22 cellular contexts compared by ENCODE assay signal in the genomic region with DNA sequence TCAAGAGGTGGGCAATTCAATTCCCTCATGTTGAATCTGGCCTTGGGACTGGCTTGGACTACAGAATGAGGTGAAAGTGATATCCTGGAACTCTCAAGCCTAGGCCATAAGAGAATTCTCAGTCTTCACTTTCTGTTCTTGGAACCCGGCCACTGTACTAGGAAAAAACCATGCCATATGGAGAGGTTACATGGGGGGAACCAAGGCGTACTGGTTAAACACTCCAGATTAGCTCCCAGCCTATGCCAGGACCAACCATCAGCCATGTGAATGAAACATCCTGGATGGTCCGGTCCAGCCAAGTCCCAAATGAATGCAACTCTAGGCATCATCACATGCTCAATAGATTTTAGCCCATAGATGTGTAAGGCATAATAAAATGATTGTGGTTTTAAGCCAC. TPM values are rescaled to one million over a fixed set of nuclear protein-coding genes. Genes with fewer than 3 reads are reported as not detected.
DNase-seq lines count a peak whose midpoint lies in the region; ATAC-seq lines count a peak whose summit lies in the region.
"Had no signal": no experiment of that assay in that cellular context is flagged by ENCODE, and none has a peak within 500 bp of the region (broad histone marks: within the 10 kb centered on the region; RNA-seq: fewer than 3 reads in every experiment).

No MANE protein-coding gene starts in this region.

- H3K4me1 Mint-ChIP-seq in activated CD8-positive, alpha-beta memory T cell treated with anti-CD3 and anti-CD28 coated beads, Interleukin-2, amount 10 ng/mL, durations not matched to agents 7 days and 5 days = no peaks in the 10 kb centered on the region
- H3K4me1 Mint-ChIP-seq: CD14-positive monocyte; CD8-positive, alpha-beta memory T cell had no signal

- H3K4me3 Mint-ChIP-seq in activated CD8-positive, alpha-beta memory T cell treated with anti-CD3 and anti-CD28 coated beads, Interleukin-2, amount 10 ng/mL, durations not matched to agents 7 days and 5 days = no peak overlapping the region
- H3K4me3 Mint-ChIP-seq: CD14-positive monocyte; CD4-positive, alpha-beta T cell; CD8-positive, alpha-beta memory T cell had no signal

- DNase-seq in DMS 273 treated with DMSO at 0.1 percent for 48 hours (lab: John Stamatoyannopoulos, UW) = peak; percentile 91
- DNase-seq in NCI-H1694 treated with DMSO at 0.1 percent for 48 hours (lab: John Stamatoyannopoulos, UW) = peak; percentile 19
- peak; percentile 1 for DNase-seq in NCI-H446 treated with DMSO at 0.1 percent for 48 hours (lab: John Stamatoyannopoulos, UW)
- peak; percentile 53 to 64 for DNase-seq in cerebellar nuclear complex (lab: John Stamatoyannopoulos, UW)
- DNase-seq in NCI-H1048 (lab: John Stamatoyannopoulos, UW) = no peak
- DNase-seq in NOMO-1 (lab: John Stamatoyannopoulos, UW; ENCODE audit: unreplicated experiment in 2 of 2) = no peak
- DNase-seq in activated CD8-positive, alpha-beta memory T cell treated with anti-CD3 and anti-CD28 coated beads, Interleukin-2, amount 10 ng/mL, durations not matched to agents 7 days and 5 days = no peak
- DNase-seq: 8988T; ACHN; AML-193; BE2C; CD4-positive, alpha-beta T cell; CD8-positive, alpha-beta memory T cell; DMS153; DND-41; GDM1; H7; HCEC 1CT had no signal

- no peaks in the 10 kb centered on the region for H3K36me3 Mint-ChIP-seq in activated CD8-positive, alpha-beta memory T cell treated with anti-CD3 and anti-CD28 coated beads, Interleukin-2, amount 10 ng/mL, durations not matched to agents 7 days and 5 days
- H3K36me3 Mint-ChIP-seq: CD14-positive monocyte; CD8-positive, alpha-beta memory T cell had no signal

- H3K27me3 Mint-ChIP-seq in activated CD8-positive, alpha-beta memory T cell treated with anti-CD3 and anti-CD28 coated beads, Interleukin-2, amount 10 ng/mL, durations not matched to agents 7 days and 5 days = peaks cover 4% of the 10 kb centered on the region

- CTCF ChIA-PET in activated CD8-positive, alpha-beta memory T cell treated with anti-CD3 and anti-CD28 coated beads, Interleukin-2, amount 10 ng/mL, durations not matched to agents 7 days and 5 days (lab: Charles Lee) = no interaction called here

- H3K27ac Mint-ChIP-seq in activated CD8-positive, alpha-beta memory T cell treated with anti-CD3 and anti-CD28 coated beads, Interleukin-2, amount 10 ng/mL, durations not matched to agents 7 days and 5 days = no peak overlapping the region
- H3K27ac Mint-ChIP-seq: CD14-positive monocyte; CD4-positive, alpha-beta T cell; CD8-positive, alpha-beta memory T cell had no signal

- H3K9me3 Mint-ChIP-seq in activated CD8-positive, alpha-beta memory T cell treated with anti-CD3 and anti-CD28 coated beads, Interleukin-2, amount 10 ng/mL, durations not matched to agents 7 days and 5 days (ENCODE audit: low read depth) = no peaks in the 10 kb centered on the region
- H3K9me3 Mint-ChIP-seq: CD4-positive, alpha-beta T cell had no signal

- no peak for ATAC-seq in GM21526 (IDR thresholded peaks at IDR 0.05; ENCODE audit: low FRiP score, unreplicated experiment)
- ATAC-seq in activated CD8-positive, alpha-beta memory T cell treated with anti-CD3 and anti-CD28 coated beads, Interleukin-2, amount 10 ng/mL, durations not matched to agents 7 days and 5 days = no peak
- ATAC-seq: A549, GM12878 had no signal

RNA-seq across cellular contexts. Expression of a gene that starts 56.4 kb away (rescaled TPM):
- total RNA-seq in activated CD8-positive, alpha-beta memory T cell treated with anti-CD3 and anti-CD28 coated beads, Interleukin-2, amount 10 ng/mL, durations not matched to agents 7 days and 5 days = not detected
- total RNA-seq: CD4-positive, alpha-beta T cell; CD8-positive, alpha-beta memory T cell; GM12878 had no signal

Comparison
In these comparisons a context has a peak if more than half of its experiments do, and no peak if none do; other contexts are left out.
1. DNase-seq: peak in DMS 273 treated with DMSO at 0.1 percent for 48 hours (single experiment), NCI-H1694 treated with DMSO at 0.1 percent for 48 hours (single experiment), NCI-H446 treated with DMSO at 0.1 percent for 48 hours (single experiment) and cerebellar nuclear complex (2 of 2); none in NCI-H1048 (single experiment), NOMO-1 (0 of 2) and activated CD8-positive, alpha-beta memory T cell treated with anti-CD3 and anti-CD28 coated beads, Interleukin-2, amount 10 ng/mL, durations not matched to agents 7 days and 5 days (single experiment).